12 cellular contexts compared by ENCODE assay signal in genomic region chr15:85479071-85479647, GRCh38.
DNase-seq lines count a peak whose midpoint lies in the region; ATAC-seq lines count a peak whose summit lies in the region.
"Had no signal": no experiment of that assay in that cellular context is flagged by ENCODE, and none has a peak within 500 bp of the region (broad histone marks: within the 10 kb centered on the region; RNA-seq: fewer than 3 reads in every experiment).

No MANE protein-coding gene starts in this region.

- H3K4me1 Mint-ChIP-seq in activated T-cell treated with anti-CD3 and anti-CD28 coated beads, Interleukin-2, amount 50 U/mL, for 24 hours (ENCODE audit: low read depth), result peaks cover 87% of the 10 kb centered on the region
- peaks cover 81% of the 10 kb centered on the region for H3K4me1 Mint-ChIP-seq in activated T-cell treated with anti-CD3 and anti-CD28 coated beads, Interleukin-2, amount 50 U/mL, for 72 hours (ENCODE audit: low read depth)
- H3K4me1 Mint-ChIP-seq in stimulated activated memory B cell treated with anti-CD40 and anti-IgM and Interleukin-4, amounts not matched to agents 10 μg/mL and 1 μg/mL and 100 μg/mL, for 72 hours, result peaks cover 88% of the 10 kb centered on the region

- H3K27me3 Mint-ChIP-seq in activated T-cell treated with anti-CD3 and anti-CD28 coated beads, Interleukin-2, amount 50 U/mL, for 24 hours, result no peaks in the 10 kb centered on the region
- H3K27me3 Mint-ChIP-seq in activated T-cell treated with anti-CD3 and anti-CD28 coated beads, Interleukin-2, amount 50 U/mL, for 72 hours (ENCODE audit: low read depth), result no peaks in the 10 kb centered on the region
- no peaks in the 10 kb centered on the region for H3K27me3 Mint-ChIP-seq in stimulated activated memory B cell treated with anti-CD40 and anti-IgM and Interleukin-4, amounts not matched to agents 10 μg/mL and 1 μg/mL and 100 μg/mL, for 72 hours
- H3K27me3 Mint-ChIP-seq: stimulated activated naive CD8-positive, alpha-beta T cell treated with anti-CD3 and anti-CD28 coated beads, Interleukin-15, Interleukin-2, amounts not matched to agents 100 ng/mL and 50 ng/mL, for 24 hours had no signal

- peak overlapping the region; percentile 30 for H3K27ac Mint-ChIP-seq in activated T-cell treated with anti-CD3 and anti-CD28 coated beads, Interleukin-2, amount 50 U/mL, for 24 hours
- no peak overlapping the region for H3K27ac Mint-ChIP-seq in activated T-cell treated with anti-CD3 and anti-CD28 coated beads, Interleukin-2, amount 50 U/mL, for 72 hours
- H3K27ac Mint-ChIP-seq in stimulated activated memory B cell treated with anti-CD40 and anti-IgM and Interleukin-4, amounts not matched to agents 10 μg/mL and 1 μg/mL and 100 μg/mL, for 72 hours, result peak overlapping the region; percentile 19
- H3K27ac Mint-ChIP-seq: stimulated activated naive CD8-positive, alpha-beta T cell treated with anti-CD3 and anti-CD28 coated beads, Interleukin-15, Interleukin-2, amounts not matched to agents 100 ng/mL and 50 ng/mL, for 24 hours had no signal

- no peaks in the 10 kb centered on the region for H3K27me3 ChIP-seq in SJSA1 (replicated peaks)

- H3K9me3 ChIP-seq in SJSA1 (replicated peaks), result no peaks in the 10 kb centered on the region

- H3K4me1 ChIP-seq in SJSA1 (replicated peaks), result peaks cover 76% of the 10 kb centered on the region

- no peaks in the 10 kb centered on the region for H3K36me3 ChIP-seq in SJSA1

- no peak overlapping the region for H3K4me3 ChIP-seq in SJSA1

- no peak for ATAC-seq in activated T-cell treated with anti-CD3 and anti-CD28 coated beads, Interleukin-2, amount 50 U/mL, for 72 hours (replicated peaks in 1 of 2)
- ATAC-seq in stimulated activated memory B cell treated with anti-CD40 and anti-IgM and Interleukin-4, amounts not matched to agents 10 μg/mL and 1 μg/mL and 100 μg/mL, for 72 hours, result no peak
- ATAC-seq in GM21515 (IDR thresholded peaks at IDR 0.05; ENCODE audit: unreplicated experiment), result no peak

- H3K9me3 Mint-ChIP-seq in activated T-cell treated with anti-CD3 and anti-CD28 coated beads, Interleukin-2, amount 50 U/mL, for 24 hours, result no peaks in the 10 kb centered on the region
- no peaks in the 10 kb centered on the region for H3K9me3 Mint-ChIP-seq in activated T-cell treated with anti-CD3 and anti-CD28 coated beads, Interleukin-2, amount 50 U/mL, for 72 hours
- H3K9me3 Mint-ChIP-seq in stimulated activated memory B cell treated with anti-CD40 and anti-IgM and Interleukin-4, amounts not matched to agents 10 μg/mL and 1 μg/mL and 100 μg/mL, for 72 hours, result no peaks in the 10 kb centered on the region
- H3K9me3 Mint-ChIP-seq: stimulated activated naive CD8-positive, alpha-beta T cell treated with anti-CD3 and anti-CD28 coated beads, Interleukin-15, Interleukin-2, amounts not matched to agents 100 ng/mL and 50 ng/mL, for 24 hours had no signal

- DNase-seq in activated T-cell treated with anti-CD3 and anti-CD28 coated beads, Interleukin-2, amount 50 U/mL, for 24 hours, result no peak
- no peak for DNase-seq in activated T-cell treated with anti-CD3 and anti-CD28 coated beads, Interleukin-2, amount 50 U/mL, for 72 hours
- peak; percentile 55 to 86 for DNase-seq in SJSA1 (ENCODE audit: low read depth in 1 of 2, low spot score in 2 of 2)
- peak; percentile 84 for DNase-seq in glomerular visceral epithelial cell (ENCODE audit: extremely low spot score)
- no peak for DNase-seq in activated gamma-delta T cell treated with Interleukin-2 at 50 U/mL for 16 hours
- no peak for DNase-seq in NOMO-1 (lab: John Stamatoyannopoulos, UW; ENCODE audit: unreplicated experiment in 2 of 2)
- DNase-seq: effector CD8-positive, alpha-beta T cell; NCI-H187; nucleus accumbens had no signal

- peak overlapping the region; percentile 81 for H3K27ac ChIP-seq in SJSA1

- peaks cover 3% of the 10 kb centered on the region for H3K36me3 Mint-ChIP-seq in activated T-cell treated with anti-CD3 and anti-CD28 coated beads, Interleukin-2, amount 50 U/mL, for 24 hours (ENCODE audit: low read depth)
- H3K36me3 Mint-ChIP-seq in activated T-cell treated with anti-CD3 and anti-CD28 coated beads, Interleukin-2, amount 50 U/mL, for 72 hours (ENCODE audit: insufficient read depth in 2 of 2), result no peaks in the 10 kb centered on the region
- peaks cover 5% of the 10 kb centered on the region for H3K36me3 Mint-ChIP-seq in stimulated activated memory B cell treated with anti-CD40 and anti-IgM and Interleukin-4, amounts not matched to agents 10 μg/mL and 1 μg/mL and 100 μg/mL, for 72 hours

- H3K4me3 Mint-ChIP-seq in activated T-cell treated with anti-CD3 and anti-CD28 coated beads, Interleukin-2, amount 50 U/mL, for 24 hours, result no peak overlapping the region
- no peak overlapping the region for H3K4me3 Mint-ChIP-seq in activated T-cell treated with anti-CD3 and anti-CD28 coated beads, Interleukin-2, amount 50 U/mL, for 72 hours
- no peak overlapping the region for H3K4me3 Mint-ChIP-seq in stimulated activated memory B cell treated with anti-CD40 and anti-IgM and Interleukin-4, amounts not matched to agents 10 μg/mL and 1 μg/mL and 100 μg/mL, for 72 hours
- H3K4me3 Mint-ChIP-seq: stimulated activated naive CD8-positive, alpha-beta T cell treated with anti-CD3 and anti-CD28 coated beads, Interleukin-15, Interleukin-2, amounts not matched to agents 100 ng/mL and 50 ng/mL, for 24 hours had no signal

Comparison
In these comparisons a context has a peak if more than half of its experiments do, and no peak if none do; other contexts are left out.
1. DNase-seq: peak in SJSA1 (2 of 2) and glomerular visceral epithelial cell (single experiment); none in activated T-cell treated with anti-CD3 and anti-CD28 coated beads, Interleukin-2, amount 50 U/mL, for 24 hours (single experiment), activated T-cell treated with anti-CD3 and anti-CD28 coated beads, Interleukin-2, amount 50 U/mL, for 72 hours (0 of 2), activated gamma-delta T cell treated with Interleukin-2 at 50 U/mL for 16 hours (single experiment) and NOMO-1 (0 of 2).